In the genomic region with DNA sequence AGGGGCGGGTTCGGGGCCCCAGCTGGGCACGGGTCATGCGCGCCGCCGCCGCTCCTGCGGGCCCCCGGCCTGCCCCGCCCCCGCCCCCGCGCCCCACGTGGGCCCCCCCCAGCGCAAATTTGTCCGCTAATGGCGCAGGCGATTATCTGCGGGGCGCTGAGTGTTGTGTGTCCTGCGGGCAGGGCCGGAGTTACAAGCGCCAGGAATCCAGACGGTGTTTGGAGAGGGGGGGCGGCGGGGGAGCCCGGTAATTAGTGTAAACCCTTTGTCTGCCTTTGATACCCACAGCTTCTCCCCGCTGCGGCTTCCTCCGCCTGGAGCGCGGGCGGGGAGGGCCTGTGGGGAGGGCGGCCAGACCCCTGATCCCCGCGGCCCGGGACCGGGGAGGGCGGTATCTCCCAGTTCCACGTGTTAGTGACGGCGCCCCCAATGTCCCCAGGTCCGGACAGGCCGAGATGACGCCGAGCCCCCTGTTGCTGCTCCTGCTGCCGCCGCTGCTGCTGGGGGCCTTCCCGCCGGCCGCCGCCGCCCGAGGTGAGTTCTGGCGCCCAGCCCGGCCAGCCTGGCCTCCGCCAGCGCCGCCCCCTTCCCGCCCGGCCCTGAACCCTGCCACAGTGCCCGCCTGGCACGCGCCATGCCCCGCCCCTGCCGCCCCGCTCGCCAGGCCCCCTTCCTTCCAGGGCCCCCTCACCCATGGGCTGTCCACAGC, we compare ENCODE assay signal across 8 cellular contexts. TPM values are rescaled to one million over a fixed set of nuclear protein-coding genes. Genes with fewer than 3 reads are reported as not detected.
DNase-seq lines count a peak whose midpoint lies in the region; ATAC-seq and TF ChIP-seq lines count a peak whose summit lies in the region.

No MANE protein-coding gene starts in this region.

- H3K4me1 ChIP-seq in HUES48 (ENCODE audit: control insufficient read depth, insufficient read depth, low read length) = peaks cover 11% of the 10 kb centered on the region; the same call in 1 of the 2 replicates
- peaks cover 10 to 26% of the 10 kb centered on the region in 2 donors for H3K4me1 ChIP-seq in esophagus (ENCODE audit: control insufficient read depth in 2 of 2, insufficient read depth in 2 of 2, low read length in 1 of 2)
- no peaks in the 10 kb centered on the region for H3K4me1 ChIP-seq in parathyroid adenoma

- no peak for TF ChIP-seq CTCF in AG10803 (conservative IDR thresholded peaks at IDR 0.05; ENCODE audit: low read length)
- no peak for TF ChIP-seq CTCF in parathyroid adenoma (IDR thresholded peaks at IDR 0.05)

- peaks cover 18% of the 10 kb centered on the region for H3K27me3 Mint-ChIP-seq in activated CD4-positive, alpha-beta memory T cell treated with anti-CD3 and anti-CD28 coated beads, Interleukin-2, amount 10 ng/mL, durations not matched to agents 7 days and 5 days

- H3K9me3 ChIP-seq in HUES48 (ENCODE audit: control insufficient read depth, insufficient read depth, low read length) = no peaks in the 10 kb centered on the region
- no peaks in the 10 kb centered on the region for H3K9me3 ChIP-seq in esophagus (ENCODE audit: control insufficient read depth in 2 of 2, insufficient read depth in 1 of 2, low read depth in 1 of 2, low read length in 1 of 2)
- no peaks in the 10 kb centered on the region for H3K9me3 ChIP-seq in parathyroid adenoma (ENCODE audit: control insufficient read depth, low read length)

- peaks cover 13% of the 10 kb centered on the region for H3K4me1 Mint-ChIP-seq in activated CD4-positive, alpha-beta memory T cell treated with anti-CD3 and anti-CD28 coated beads, Interleukin-2, amount 10 ng/mL, durations not matched to agents 7 days and 5 days

- H3K27me3 ChIP-seq in HUES48 (ENCODE audit: control insufficient read depth, insufficient read depth, low read length) (peaks cover 40% of the 10 kb centered on the region), esophagus (ENCODE audit: control insufficient read depth in 1 of 2, insufficient read depth in 2 of 2, low read length in 2 of 2) (peaks cover 0 to 3% of the 10 kb centered on the region in 2 donors), parathyroid adenoma (ENCODE audit: control insufficient read depth, insufficient read depth, low read length) (no peaks in the 10 kb centered on the region)

- H3K27ac ChIP-seq in HUES48 (ENCODE audit: low read depth, low read length) (no peak overlapping the region), esophagus (ENCODE audit: low read depth in 2 of 2, low read length in 1 of 2) (no peak overlapping the region), parathyroid adenoma (no peak overlapping the region)

- H3K36me3 ChIP-seq in HUES48 (ENCODE audit: control insufficient read depth, insufficient read depth, low read length) = no peaks in the 10 kb centered on the region
- no peaks in the 10 kb centered on the region for H3K36me3 ChIP-seq in esophagus (ENCODE audit: control insufficient read depth in 2 of 2, insufficient read depth in 2 of 2, low read length in 1 of 2)
- H3K36me3 ChIP-seq in parathyroid adenoma (ENCODE audit: control insufficient read depth, insufficient read depth, low read length) = no peaks in the 10 kb centered on the region

- 2% methylated on average over 43 to 69 of the region's 69 CpGs for WGBS in esophagus, 2 donors

- peak overlapping the region; percentile 56 for H2AFZ ChIP-seq in parathyroid adenoma

- H3K4me3 ChIP-seq in AG10803 (ENCODE audit: low read length) (peak overlapping the region; percentile 62), HUES48 (ENCODE audit: low read depth, low read length) (peak overlapping the region; percentile 56), esophagus (ENCODE audit: low read depth in 1 of 2, low read length in 2 of 2) (peak overlapping the region; percentile 18 to 63), parathyroid adenoma (ENCODE audit: low read depth, low read length) (peak overlapping the region; percentile 40)

- H3K79me2 ChIP-seq in parathyroid adenoma = no peaks in the 10 kb centered on the region

- peak overlapping the region; percentile 76 for H3K4me2 ChIP-seq in parathyroid adenoma (ENCODE audit: low read length)

- CTCF ChIA-PET in activated CD4-positive, alpha-beta memory T cell treated with anti-CD3 and anti-CD28 coated beads, Interleukin-2, amount 10 ng/mL, durations not matched to agents 7 days and 5 days (lab: Charles Lee) = no interaction called here

- H3K36me3 Mint-ChIP-seq in activated CD4-positive, alpha-beta memory T cell treated with anti-CD3 and anti-CD28 coated beads, Interleukin-2, amount 10 ng/mL, durations not matched to agents 7 days and 5 days (ENCODE audit: low read depth) = no peaks in the 10 kb centered on the region

- H3K4me3 Mint-ChIP-seq in activated CD4-positive, alpha-beta memory T cell treated with anti-CD3 and anti-CD28 coated beads, Interleukin-2, amount 10 ng/mL, durations not matched to agents 7 days and 5 days = peak overlapping the region; percentile 56

- POLR2A ChIA-PET in activated CD4-positive, alpha-beta memory T cell treated with anti-CD3 and anti-CD28 coated beads, Interleukin-2, amount 10 ng/mL, durations not matched to agents 7 days and 5 days (lab: Charles Lee) = interaction anchor here (1.3 kb wide), 1 partner anchor 237 kb away, joined by 3 read pairs; no protein-coding TSS in a partner anchor

- H3K9ac ChIP-seq in HUES48 (ENCODE audit: low read depth, low read length) = no peak overlapping the region
- H3K9ac ChIP-seq in parathyroid adenoma = no peak overlapping the region

- ATAC-seq in GM18519 (IDR thresholded peaks at IDR 0.05; ENCODE audit: low FRiP score, unreplicated experiment) = no peak
- ATAC-seq in GM21526 (IDR thresholded peaks at IDR 0.05; ENCODE audit: low FRiP score, unreplicated experiment) = no peak
- no peak for ATAC-seq in GM18858 (IDR thresholded peaks at IDR 0.05; ENCODE audit: unreplicated experiment)

- no peaks in the 10 kb centered on the region for H3K9me3 Mint-ChIP-seq in activated CD4-positive, alpha-beta memory T cell treated with anti-CD3 and anti-CD28 coated beads, Interleukin-2, amount 10 ng/mL, durations not matched to agents 7 days and 5 days

- H3K27ac Mint-ChIP-seq in activated CD4-positive, alpha-beta memory T cell treated with anti-CD3 and anti-CD28 coated beads, Interleukin-2, amount 10 ng/mL, durations not matched to agents 7 days and 5 days = no peak overlapping the region

- peak; percentile 27 for DNase-seq in AG10803 (ENCODE audit: low read depth)
- peak; percentile 28 for DNase-seq in activated CD4-positive, alpha-beta memory T cell treated with anti-CD3 and anti-CD28 coated beads, Interleukin-2, amount 10 ng/mL, durations not matched to agents 7 days and 5 days

RNA-seq across cellular contexts. Expression of a gene that starts 0.8 kb away (rescaled TPM):
- 1 to 10 TPM; 7.1 to 8.9 TPM for total RNA-seq in activated CD4-positive, alpha-beta memory T cell treated with anti-CD3 and anti-CD28 coated beads, Interleukin-2, amount 10 ng/mL, durations not matched to agents 7 days and 5 days
- polyA plus RNA-seq in esophagus = 1 to 10 TPM; 2.3 to 3.4 TPM

RNA-seq across cellular contexts. Expression of a gene that starts 19.0 kb away (rescaled TPM):
- under 1 TPM in 1 of 2 experiments, not detected in 1; 0.20 TPM for total RNA-seq in activated CD4-positive, alpha-beta memory T cell treated with anti-CD3 and anti-CD28 coated beads, Interleukin-2, amount 10 ng/mL, durations not matched to agents 7 days and 5 days
- under 1 TPM; 0.09 to 0.49 TPM for polyA plus RNA-seq in esophagus

RNA-seq across cellular contexts. Expression of a gene that starts 25.3 kb away (rescaled TPM):
- total RNA-seq in activated CD4-positive, alpha-beta memory T cell treated with anti-CD3 and anti-CD28 coated beads, Interleukin-2, amount 10 ng/mL, durations not matched to agents 7 days and 5 days = 10 to 100 TPM; 18.8 to 19.0 TPM
- polyA plus RNA-seq in esophagus = 10 to 100 TPM; 10.0 to 17.8 TPM

RNA-seq across cellular contexts. Expression of a gene that starts 38.8 kb away (rescaled TPM):
- total RNA-seq in activated CD4-positive, alpha-beta memory T cell treated with anti-CD3 and anti-CD28 coated beads, Interleukin-2, amount 10 ng/mL, durations not matched to agents 7 days and 5 days = 10 to 100 TPM; 13.8 to 14.7 TPM
- 1 to 10 TPM; 6.8 to 8.0 TPM for polyA plus RNA-seq in esophagus
